ENCODE assay signal across 13 cellular contexts in the genomic region with DNA sequence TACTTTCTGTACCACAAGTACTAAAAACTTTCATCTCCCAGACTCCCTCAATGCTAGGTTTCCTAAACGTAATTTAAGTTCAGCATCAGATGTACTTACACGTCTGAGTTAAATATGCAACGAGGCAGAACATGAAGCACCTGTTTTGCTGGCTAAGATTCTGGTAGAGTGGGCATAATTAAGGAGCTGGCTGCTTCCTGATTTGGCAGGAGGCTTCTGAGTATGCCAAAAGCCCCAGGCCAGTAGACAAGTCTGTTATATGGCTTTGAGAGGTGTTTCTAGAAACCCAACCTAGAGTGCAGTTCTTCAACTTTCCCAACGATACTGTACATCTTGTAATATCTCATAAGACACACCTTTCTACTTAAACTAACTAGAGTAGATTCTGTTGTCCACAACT.
"Had no signal": no experiment of that assay in that cellular context is flagged by ENCODE, and none has a peak within 500 bp of the region (broad histone marks: within the 10 kb centered on the region; RNA-seq: fewer than 3 reads in every experiment).

No MANE protein-coding gene starts in this region.

- H2AFZ ChIP-seq: hepatocyte, parathyroid adenoma had no signal

- H3K27ac ChIP-seq: hepatocyte, parathyroid adenoma, tibial nerve, vagina had no signal

- H3K4me2 ChIP-seq: hepatocyte had no signal

- H3K9me3 ChIP-seq: tibial nerve, vagina had no signal

- H3K27me3 ChIP-seq: hepatocyte, tibial nerve, vagina had no signal

- ATAC-seq: activated T-cell treated with anti-CD3 and anti-CD28 coated beads, Interleukin-2, amount 50 U/mL, for 4 hours; naive thymus-derived CD4-positive, alpha-beta T cell; stimulated activated memory B cell treated with anti-CD40 and anti-IgM and Interleukin-4, amounts not matched to agents 10 μg/mL and 1 μg/mL and 100 μg/mL, for 72 hours had no signal

- H3K4me3 ChIP-seq: hepatocyte, tibial nerve, vagina had no signal

- H3K4me1 ChIP-seq: parathyroid adenoma, vagina had no signal

- H3K36me3 ChIP-seq: tibial nerve, vagina had no signal

- DNase-seq: activated CD4-positive, alpha-beta memory T cell treated with anti-CD3 and anti-CD28 coated beads for 36 hours; activated gamma-delta T cell; activated T-cell treated with anti-CD3 and anti-CD28 coated beads, Interleukin-2, amount 50 U/mL, for 4 hours; amygdala; cerebellar nuclear complex; dermis blood vessel endothelial cell; kidney glomerular epithelial cell; naive thymus-derived CD4-positive, alpha-beta T cell had no signal

- H3K79me2 ChIP-seq: parathyroid adenoma had no signal
